Comparison of ENCODE assay signal across 27 cellular contexts in the genomic region with DNA sequence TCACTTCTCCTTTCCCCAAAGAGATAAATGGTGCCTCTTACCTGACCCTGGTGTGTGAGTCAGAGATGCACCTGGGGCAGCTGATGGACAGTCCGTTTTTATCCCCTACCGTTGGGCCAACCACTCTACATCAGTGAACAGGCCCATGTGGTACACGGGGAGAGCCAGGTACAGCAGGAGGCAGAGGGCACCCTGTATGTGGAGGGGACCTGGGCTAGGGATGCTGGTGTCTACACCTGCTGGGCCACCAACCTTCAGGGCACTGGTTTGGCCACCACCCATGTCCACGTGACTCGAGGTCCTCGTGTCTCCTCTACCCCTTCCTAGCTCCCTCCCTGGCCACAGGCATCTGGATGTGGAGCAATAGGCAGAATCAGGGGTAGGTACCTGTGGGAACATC. TPM values are rescaled to one million over a fixed set of nuclear protein-coding genes. Genes with fewer than 3 reads are reported as not detected.
A peak's percentile ranks its signal among the peaks of the same experiment; 100 is the strongest.
DNase-seq lines count a peak whose midpoint lies in the region; ATAC-seq and TF ChIP-seq lines count a peak whose summit lies in the region.
"Had no signal": no experiment of that assay in that cellular context is flagged by ENCODE, and none has a peak within 500 bp of the region (broad histone marks: within the 10 kb centered on the region; RNA-seq: fewer than 3 reads in every experiment).

No MANE protein-coding gene starts in this region.

- H3K36me3 Mint-ChIP-seq in activated CD8-positive, alpha-beta T cell treated with anti-CD3 and anti-CD28 coated beads for 36 hours (ENCODE audit: low read depth): peaks cover 14% of the 10 kb centered on the region
- peaks cover 41% of the 10 kb centered on the region for H3K36me3 Mint-ChIP-seq in activated CD8-positive, alpha-beta T cell treated with anti-CD3 and anti-CD28 coated beads, Interleukin-2, amount 10 ng/mL, durations not matched to agents 7 days and 5 days (ENCODE audit: low read depth)
- H3K36me3 Mint-ChIP-seq in T-cell: peaks cover 42% of the 10 kb centered on the region

- H3K27ac ChIP-seq in esophagus muscularis mucosa (replicated peaks in 1 of 4): no peak overlapping the region
- H3K27ac ChIP-seq: 22Rv1, C4-2B, esophagus squamous epithelium, foreskin keratinocyte, left ventricle myocardium inferior, psoas muscle, thoracic aorta had no signal

- H3K9me3 Mint-ChIP-seq in activated CD8-positive, alpha-beta T cell treated with anti-CD3 and anti-CD28 coated beads for 36 hours: no peaks in the 10 kb centered on the region
- H3K9me3 Mint-ChIP-seq in activated CD8-positive, alpha-beta T cell treated with anti-CD3 and anti-CD28 coated beads, Interleukin-2, amount 10 ng/mL, durations not matched to agents 7 days and 5 days (ENCODE audit: insufficient read depth): no peaks in the 10 kb centered on the region
- H3K9me3 Mint-ChIP-seq in T-cell: no peaks in the 10 kb centered on the region
- H3K9me3 Mint-ChIP-seq: dendritic cell treated with granulocyte-macrophage colony-stimulating factor and Interleukin-4, amounts not matched to agents 40 ng/mL and 50 ng/mL, for 4 days; T-helper 1 cell treated with Interleukin-12 subunit alpha and Interleukin-12 subunit beta and Interleukin-4 antibody, amounts not matched to agents 30 μg/mL and 1 μg/mL, for 36 hours had no signal

- H3K4me3 ChIP-seq in esophagus muscularis mucosa: no peak overlapping the region
- H3K4me3 ChIP-seq: esophagus squamous epithelium, K562, left ventricle myocardium inferior, psoas muscle, thoracic aorta had no signal

- no peaks in the 10 kb centered on the region for H3K27me3 Mint-ChIP-seq in activated CD8-positive, alpha-beta T cell treated with anti-CD3 and anti-CD28 coated beads for 36 hours
- no peaks in the 10 kb centered on the region for H3K27me3 Mint-ChIP-seq in activated CD8-positive, alpha-beta T cell treated with anti-CD3 and anti-CD28 coated beads, Interleukin-2, amount 10 ng/mL, durations not matched to agents 7 days and 5 days (ENCODE audit: low read depth)
- H3K27me3 Mint-ChIP-seq in T-cell: no peaks in the 10 kb centered on the region
- H3K27me3 Mint-ChIP-seq: dendritic cell treated with granulocyte-macrophage colony-stimulating factor and Interleukin-4, amounts not matched to agents 40 ng/mL and 50 ng/mL, for 4 days had no signal

- no peak for TF ChIP-seq CTCF in activated CD8-positive, alpha-beta T cell treated with anti-CD3 and anti-CD28 coated beads for 36 hours (IDR thresholded peaks at IDR 0.05)
- TF ChIP-seq CTCF in esophagus muscularis mucosa (IDR thresholded peaks at IDR 0.05): no peak

- DNase-seq in activated CD8-positive, alpha-beta T cell treated with anti-CD3 and anti-CD28 coated beads for 36 hours: no peak
- DNase-seq in activated CD8-positive, alpha-beta T cell treated with anti-CD3 and anti-CD28 coated beads, Interleukin-2, amount 10 ng/mL, durations not matched to agents 7 days and 5 days: no peak
- no peak for DNase-seq in T-cell
- DNase-seq in esophagus muscularis mucosa (ENCODE audit: extremely low spot score): peak; percentile 42
- DNase-seq in stimulated activated naive CD8-positive, alpha-beta T cell treated with anti-CD3 and anti-CD28 coated beads, Interleukin-15, Interleukin-2, amounts not matched to agents 100 U/mL and 50 U/mL, for 24 hours: no peak
- no peak for DNase-seq in HK-2 (ENCODE audit: unreplicated experiment)
- DNase-seq: activated CD4-positive, alpha-beta T cell treated with anti-CD3 and anti-CD28 coated beads, Interleukin-2, amount 50 U/mL, for 4 hours; activated gamma-delta T cell; esophagus squamous epithelium; foreskin keratinocyte; GOT3; left ventricle myocardium inferior; NCI-H1092 treated with DMSO at 0.1 percent for 48 hours; NCI-H2029; NCI-H526; PC-3; psoas muscle; stimulated activated CD4-positive, alpha-beta T cell treated with anti-CD3 and anti-CD28 coated beads, Interleukin-4, amount 100 ng/mL, for 24 hours had no signal

- no peaks in the 10 kb centered on the region for H3K4me1 Mint-ChIP-seq in activated CD8-positive, alpha-beta T cell treated with anti-CD3 and anti-CD28 coated beads for 36 hours (ENCODE audit: low read depth)
- no peaks in the 10 kb centered on the region for H3K4me1 Mint-ChIP-seq in activated CD8-positive, alpha-beta T cell treated with anti-CD3 and anti-CD28 coated beads, Interleukin-2, amount 10 ng/mL, durations not matched to agents 7 days and 5 days (ENCODE audit: low read depth)
- H3K4me1 Mint-ChIP-seq in T-cell: peaks cover 12 to 16% (median 14%) of the 10 kb centered on the region in 3 donors

- intact Hi-C loops in activated CD8-positive, alpha-beta T cell treated with anti-CD3 and anti-CD28 coated beads for 36 hours (cut with micrococcal nuclease): no loop called here
- intact Hi-C loops in esophagus muscularis mucosa (cut with DNase I): no loop called here

- H3K27me3 ChIP-seq in esophagus muscularis mucosa: no peaks in the 10 kb centered on the region
- H3K27me3 ChIP-seq: esophagus squamous epithelium, foreskin keratinocyte had no signal

- H3K4me1 ChIP-seq in esophagus muscularis mucosa: no peaks in the 10 kb centered on the region
- H3K4me1 ChIP-seq: esophagus squamous epithelium, left ventricle myocardium inferior had no signal

- peaks cover 37 to 77% (median 70%) of the 10 kb centered on the region in 4 donors for H3K36me3 ChIP-seq in esophagus muscularis mucosa

- TF ChIP-seq EP300 in esophagus muscularis mucosa (IDR thresholded peaks at IDR 0.05): no peak

- H3K4me3 Mint-ChIP-seq in activated CD8-positive, alpha-beta T cell treated with anti-CD3 and anti-CD28 coated beads for 36 hours: no peak overlapping the region
- no peak overlapping the region for H3K4me3 Mint-ChIP-seq in activated CD8-positive, alpha-beta T cell treated with anti-CD3 and anti-CD28 coated beads, Interleukin-2, amount 10 ng/mL, durations not matched to agents 7 days and 5 days
- no peak overlapping the region for H3K4me3 Mint-ChIP-seq in T-cell
- H3K4me3 Mint-ChIP-seq: dendritic cell treated with granulocyte-macrophage colony-stimulating factor and Interleukin-4, amounts not matched to agents 40 ng/mL and 50 ng/mL, for 4 days; T-helper 1 cell treated with Interleukin-12 subunit alpha and Interleukin-12 subunit beta and Interleukin-4 antibody, amounts not matched to agents 30 μg/mL and 1 μg/mL, for 36 hours had no signal

- POLR2A ChIA-PET in activated CD8-positive, alpha-beta T cell treated with anti-CD3 and anti-CD28 coated beads for 36 hours (lab: Charles Lee): no interaction called here
- POLR2A ChIA-PET in activated CD8-positive, alpha-beta T cell treated with anti-CD3 and anti-CD28 coated beads, Interleukin-2, amount 10 ng/mL, durations not matched to agents 7 days and 5 days (lab: Charles Lee): interaction anchor here (1.1 kb wide), 1 partner anchor 33 kb away, joined by 3 read pairs; no protein-coding TSS in a partner anchor
- POLR2A ChIA-PET in T-cell (lab: Charles Lee): interaction anchor here in 1 of 2 donors (0.6 kb wide), 1 partner anchor 12 kb away, joined by 4 read pairs; no protein-coding TSS in a partner anchor

- peak overlapping the region; percentile 53 for H3K27ac Mint-ChIP-seq in activated CD8-positive, alpha-beta T cell treated with anti-CD3 and anti-CD28 coated beads for 36 hours
- no peak overlapping the region for H3K27ac Mint-ChIP-seq in activated CD8-positive, alpha-beta T cell treated with anti-CD3 and anti-CD28 coated beads, Interleukin-2, amount 10 ng/mL, durations not matched to agents 7 days and 5 days
- peak overlapping the region; percentile 46 to 75 for H3K27ac Mint-ChIP-seq in T-cell
- H3K27ac Mint-ChIP-seq: dendritic cell treated with granulocyte-macrophage colony-stimulating factor and Interleukin-4, amounts not matched to agents 40 ng/mL and 50 ng/mL, for 4 days; T-helper 1 cell treated with Interleukin-12 subunit alpha and Interleukin-12 subunit beta and Interleukin-4 antibody, amounts not matched to agents 30 μg/mL and 1 μg/mL, for 36 hours had no signal

- ATAC-seq in activated CD8-positive, alpha-beta T cell treated with anti-CD3 and anti-CD28 coated beads for 36 hours: no peak
- ATAC-seq in activated CD8-positive, alpha-beta T cell treated with anti-CD3 and anti-CD28 coated beads, Interleukin-2, amount 10 ng/mL, durations not matched to agents 7 days and 5 days: no peak
- ATAC-seq in T-cell (replicated peaks in 1 of 4): no peak
- ATAC-seq in stimulated activated naive CD8-positive, alpha-beta T cell treated with anti-CD3 and anti-CD28 coated beads, Interleukin-15, Interleukin-2, amounts not matched to agents 100 U/mL and 50 U/mL, for 24 hours: peak; percentile 33
- ATAC-seq in GM19455 (IDR thresholded peaks at IDR 0.05; ENCODE audit: unreplicated experiment): no peak
- no peak for ATAC-seq in HG03175 (IDR thresholded peaks at IDR 0.05; ENCODE audit: unreplicated experiment)
- ATAC-seq: activated CD4-positive, CD25-positive, alpha-beta regulatory T cell treated with anti-CD3 and anti-CD28 coated beads, Interleukin-2, amount 50 U/mL, for 24 hours; foreskin keratinocyte; K562; PC-3 had no signal

- 91% methylated on average over 3 of the region's 6 CpGs for WGBS in esophagus muscularis mucosa

- CTCF ChIA-PET in activated CD8-positive, alpha-beta T cell treated with anti-CD3 and anti-CD28 coated beads for 36 hours (lab: Charles Lee): interaction anchor here (0.7 kb wide), 1 partner anchor 12 kb away, joined by 3 read pairs; no protein-coding TSS in a partner anchor
- CTCF ChIA-PET in activated CD8-positive, alpha-beta T cell treated with anti-CD3 and anti-CD28 coated beads, Interleukin-2, amount 10 ng/mL, durations not matched to agents 7 days and 5 days (lab: Charles Lee): interaction anchor here (1.3 kb wide), 1 partner anchor 15 kb away, joined by 5 read pairs; no protein-coding TSS in a partner anchor
- CTCF ChIA-PET in T-cell (lab: Charles Lee): no interaction called here

- no peak for TF ChIP-seq POLR2A in esophagus muscularis mucosa (IDR thresholded peaks at IDR 0.05; ENCODE audit: low read depth)

- no peaks in the 10 kb centered on the region for H3K9me3 ChIP-seq in esophagus muscularis mucosa
- H3K9me3 ChIP-seq: esophagus squamous epithelium, left ventricle myocardium inferior, psoas muscle, thoracic aorta had no signal

RNA-seq across cellular contexts. Expression of a gene that starts 22.7 kb away (rescaled TPM):
- total RNA-seq in activated CD8-positive, alpha-beta T cell treated with anti-CD3 and anti-CD28 coated beads for 36 hours: 100 to 1,000 TPM; 328 to 336 TPM
- 100 to 1,000 TPM; 481 to 495 TPM for total RNA-seq in activated CD8-positive, alpha-beta T cell treated with anti-CD3 and anti-CD28 coated beads, Interleukin-2, amount 10 ng/mL, durations not matched to agents 7 days and 5 days
- 100 to 1,000 TPM; 266 to 395 (median 345) TPM for total RNA-seq in T-cell
- 100 to 1,000 TPM; 232 to 442 (median 374) TPM for total RNA-seq in esophagus muscularis mucosa

RNA-seq across cellular contexts. Expression of a gene that starts 43.6 kb away (rescaled TPM):
- 10 to 100 TPM; 33.0 to 34.5 TPM for total RNA-seq in activated CD8-positive, alpha-beta T cell treated with anti-CD3 and anti-CD28 coated beads for 36 hours
- total RNA-seq in activated CD8-positive, alpha-beta T cell treated with anti-CD3 and anti-CD28 coated beads, Interleukin-2, amount 10 ng/mL, durations not matched to agents 7 days and 5 days: 10 to 100 TPM; 87.6 to 92.7 TPM
- total RNA-seq in T-cell (100 to 1,000 TPM in 1 of 5 donors, 10 to 100 TPM in 4; 86.3 to 112 (median 93.5) TPM), esophagus muscularis mucosa (100 to 1,000 TPM; 217 to 341 (median 285) TPM)

Comparison
In these comparisons a context has a peak if more than half of its experiments do, and no peak if none do; other contexts are left out.
1. CTCF ChIA-PET loops: an anchor here in activated CD8-positive, alpha-beta T cell treated with anti-CD3 and anti-CD28 coated beads for 36 hours (0.7 kb wide) and activated CD8-positive, alpha-beta T cell treated with anti-CD3 and anti-CD28 coated beads, Interleukin-2, amount 10 ng/mL, durations not matched to agents 7 days and 5 days (1.3 kb wide); none called in T-cell.